29 cellular contexts compared by ENCODE assay signal in genomic region chr16:85337910-85338637, GRCh38.
"Had no signal": no experiment of that assay in that cellular context is flagged by ENCODE, and none has a peak within 500 bp of the region (broad histone marks: within the 10 kb centered on the region; RNA-seq: fewer than 3 reads in every experiment).

No MANE protein-coding gene starts in this region.

- H3K9me3 ChIP-seq: colonic mucosa had no signal

- H3K27me3 Mint-ChIP-seq: activated CD8-positive, alpha-beta T cell treated with anti-CD3 and anti-CD28 coated beads for 36 hours had no signal

- DNase-seq: activated B cell treated with CpG ODN at 0.5 μM for 24 hours; activated CD4-positive, alpha-beta T cell treated with anti-CD3 and anti-CD28 coated beads for 48 hours; activated CD4-positive, alpha-beta T cell treated with anti-CD3 and anti-CD28 coated beads, Interleukin-2, amount 50 U/mL, for 1 hour; activated CD4-positive, alpha-beta T cell treated with anti-CD3 and anti-CD28 coated beads, Interleukin-2, amount 50 U/mL, for 48 hours; activated CD8-positive, alpha-beta memory T cell treated with anti-CD3 and anti-CD28 coated beads for 24 hours; activated CD8-positive, alpha-beta T cell treated with anti-CD3 and anti-CD28 coated beads for 36 hours; activated gamma-delta T cell; activated naive CD4-positive, alpha-beta T cell; activated naive CD4-positive, alpha-beta T cell treated with anti-CD3 and anti-CD28 coated beads, Interleukin-2, amount 10 ng/mL, durations not matched to agents 7 days and 5 days; activated T-cell treated with anti-CD3 and anti-CD28 coated beads, Interleukin-2, amount 50 U/mL, for 72 hours; amniotic stem cell; anterior cingulate cortex; caudate nucleus; cerebellar nuclear complex; colonic mucosa; effector CD8-positive, alpha-beta T cell; foreskin fibroblast; T-helper 1 cell; T-helper 17 cell; T1000; WERI-Rb-1 had no signal

- H3K36me3 ChIP-seq: colonic mucosa, WERI-Rb-1 had no signal

- H3K27ac ChIP-seq: colonic mucosa, epithelial cell of prostate, WERI-Rb-1 had no signal

- H3K27ac Mint-ChIP-seq: activated B cell treated with CpG ODN at 0.5 μM for 24 hours; activated CD8-positive, alpha-beta T cell treated with anti-CD3 and anti-CD28 coated beads for 36 hours; activated naive CD4-positive, alpha-beta T cell treated with anti-CD3 and anti-CD28 coated beads, Interleukin-2, amount 10 ng/mL, durations not matched to agents 7 days and 5 days; activated T-cell treated with anti-CD3 and anti-CD28 coated beads, Interleukin-2, amount 50 U/mL, for 72 hours; T-helper 17 cell; T-helper 2 cell treated with Interferon-gamma antibody and Interleukin-4, amounts not matched to agents 5 μg/mL and 100 μg/mL, for 36 hours had no signal

- FAIRE-seq: astrocyte, endometrium, endothelial cell of umbilical vein, frontal cortex had no signal

- H3K36me3 Mint-ChIP-seq: activated naive CD4-positive, alpha-beta T cell treated with anti-CD3 and anti-CD28 coated beads, Interleukin-2, amount 10 ng/mL, durations not matched to agents 7 days and 5 days; activated naive CD4-positive, alpha-beta T cell treated with anti-CD3 and anti-CD28 coated beads, Interleukin-2, amount 50 U/mL, for 72 hours had no signal

- ATAC-seq: activated CD4-positive, CD25-positive, alpha-beta regulatory T cell treated with anti-CD3 and anti-CD28 coated beads, Interleukin-2, amount 50 U/mL, for 24 hours; activated CD8-positive, alpha-beta T cell treated with anti-CD3 and anti-CD28 coated beads for 36 hours; activated naive CD4-positive, alpha-beta T cell treated with anti-CD3 and anti-CD28 coated beads, Interleukin-2, amount 50 U/mL, for 72 hours; activated T-cell treated with anti-CD3 and anti-CD28 coated beads, Interleukin-2, amount 50 U/mL, for 72 hours; T-helper 17 cell had no signal

- H3K27me3 ChIP-seq: colonic mucosa had no signal

- H3K4me3 ChIP-seq: colonic mucosa had no signal

- H3K9me3 Mint-ChIP-seq: activated B cell treated with CpG ODN at 0.5 μM for 24 hours; activated CD8-positive, alpha-beta T cell treated with anti-CD3 and anti-CD28 coated beads for 36 hours; activated naive CD4-positive, alpha-beta T cell treated with anti-CD3 and anti-CD28 coated beads, Interleukin-2, amount 10 ng/mL, durations not matched to agents 7 days and 5 days; activated naive CD4-positive, alpha-beta T cell treated with anti-CD3 and anti-CD28 coated beads, Interleukin-2, amount 50 U/mL, for 72 hours; activated T-cell treated with anti-CD3 and anti-CD28 coated beads, Interleukin-2, amount 50 U/mL, for 72 hours; T-helper 2 cell treated with Interferon-gamma antibody and Interleukin-4, amounts not matched to agents 5 μg/mL and 100 μg/mL, for 36 hours had no signal

- H3K4me3 Mint-ChIP-seq: activated B cell treated with CpG ODN at 0.5 μM for 24 hours; activated CD8-positive, alpha-beta T cell treated with anti-CD3 and anti-CD28 coated beads for 36 hours; activated naive CD4-positive, alpha-beta T cell treated with anti-CD3 and anti-CD28 coated beads, Interleukin-2, amount 10 ng/mL, durations not matched to agents 7 days and 5 days; activated T-cell treated with anti-CD3 and anti-CD28 coated beads, Interleukin-2, amount 50 U/mL, for 72 hours; T-helper 17 cell; T-helper 2 cell treated with Interferon-gamma antibody and Interleukin-4, amounts not matched to agents 5 μg/mL and 100 μg/mL, for 36 hours had no signal
